Comparison of ENCODE assay signal across 24 cellular contexts in genomic region chr12:86411710-86412109, GRCh38.
"Had no signal": no experiment of that assay in that cellular context is flagged by ENCODE, and none has a peak within 500 bp of the region (broad histone marks: within the 10 kb centered on the region; RNA-seq: fewer than 3 reads in every experiment).

No MANE protein-coding gene starts in this region.

- H3K27ac ChIP-seq: colonic mucosa, coronary artery, dorsolateral prefrontal cortex, epithelial cell of prostate, esophagus muscularis mucosa, esophagus squamous epithelium, foreskin keratinocyte, gastrocnemius medialis, heart left ventricle, heart right ventricle had no signal

- ATAC-seq: effector memory CD8-positive, alpha-beta T cell; esophagus mucosa; foreskin keratinocyte; gastrocnemius medialis; heart left ventricle; heart right ventricle had no signal

- H3K4me1 Mint-ChIP-seq: endodermal cell had no signal

- H3K9me3 ChIP-seq: colonic mucosa, gastrocnemius medialis had no signal

- H3K4me1 ChIP-seq: colonic mucosa, esophagus muscularis mucosa, esophagus squamous epithelium, foreskin keratinocyte, gastrocnemius medialis, heart left ventricle, heart right ventricle had no signal

- H3K27me3 Mint-ChIP-seq: dendritic cell treated with granulocyte-macrophage colony-stimulating factor and Interleukin-4, amounts not matched to agents 40 ng/mL and 50 ng/mL, for 4 days; effector memory CD8-positive, alpha-beta T cell had no signal

- H3K36me3 ChIP-seq: colonic mucosa, esophagus muscularis mucosa, esophagus squamous epithelium, gastrocnemius medialis, heart left ventricle, heart right ventricle had no signal

- H3K4me3 ChIP-seq: colonic mucosa, coronary artery, dorsolateral prefrontal cortex, esophagus muscularis mucosa, esophagus squamous epithelium, gastrocnemius medialis, heart left ventricle, heart right ventricle had no signal

- H3K4me3 Mint-ChIP-seq: dendritic cell treated with granulocyte-macrophage colony-stimulating factor and Interleukin-4, amounts not matched to agents 40 ng/mL and 50 ng/mL, for 4 days; effector memory CD8-positive, alpha-beta T cell; endodermal cell had no signal

- H3K27me3 ChIP-seq: colonic mucosa, dorsolateral prefrontal cortex, esophagus muscularis mucosa, esophagus squamous epithelium, foreskin keratinocyte, gastrocnemius medialis, heart left ventricle, heart right ventricle had no signal

- DNase-seq: colonic mucosa; cortex of kidney; dermis blood vessel endothelial cell; dorsolateral prefrontal cortex; effector CD4-positive, alpha-beta T cell; effector CD8-positive, alpha-beta T cell; effector memory CD4-positive, alpha-beta T cell; effector memory CD8-positive, alpha-beta T cell; endodermal cell; erythroblast; esophagus squamous epithelium; foreskin fibroblast; foreskin keratinocyte; foreskin melanocyte; gastrocnemius medialis; glutamatergic neuron; head of caudate nucleus; heart left ventricle; heart right ventricle had no signal

- H3K27ac Mint-ChIP-seq: dendritic cell treated with granulocyte-macrophage colony-stimulating factor and Interleukin-4, amounts not matched to agents 40 ng/mL and 50 ng/mL, for 4 days; effector memory CD8-positive, alpha-beta T cell; endodermal cell had no signal
